In genomic region chr3:82461049-82461889, GRCh38 we compare ENCODE assay signal across 22 cellular contexts.
"Had no signal": no experiment of that assay in that cellular context is flagged by ENCODE, and none has a peak within 500 bp of the region (broad histone marks: within the 10 kb centered on the region; RNA-seq: fewer than 3 reads in every experiment).

No MANE protein-coding gene starts in this region.

- H3K36me3 Mint-ChIP-seq: activated CD8-positive, alpha-beta memory T cell treated with anti-CD3 and anti-CD28 coated beads, Interleukin-2, amount 10 ng/mL, durations not matched to agents 7 days and 5 days; activated naive CD4-positive, alpha-beta T cell treated with anti-CD3 and anti-CD28 coated beads, Interleukin-2, amount 50 U/mL, for 24 hours; brain; mesothelial cell of epicardium; stimulated activated memory B cell treated with anti-CD40 and anti-IgM and Interleukin-4, amounts not matched to agents 10 μg/mL and 1 μg/mL and 100 μg/mL, for 72 hours had no signal

- DNase-seq: activated CD4-positive, alpha-beta memory T cell treated with anti-CD3 and anti-CD28 coated beads, Interleukin-2, amount 10 ng/mL, durations not matched to agents 7 days and 5 days; activated CD4-positive, alpha-beta T cell treated with anti-CD3 and anti-CD28 coated beads for 48 hours; activated CD8-positive, alpha-beta memory T cell treated with anti-CD3 and anti-CD28 coated beads, Interleukin-2, amount 10 ng/mL, durations not matched to agents 7 days and 5 days; activated gamma-delta T cell; aorta; heart left ventricle; left lung; occipital lobe; posterior cingulate gyrus; sigmoid colon; stimulated activated CD4-positive, alpha-beta T cell treated with anti-CD3 and anti-CD28 coated beads, Interleukin-15, amount 100 ng/mL, for 24 hours; stomach; transverse colon; uterus had no signal

- H3K9me3 Mint-ChIP-seq: activated CD4-positive, alpha-beta memory T cell treated with anti-CD3 and anti-CD28 coated beads, Interleukin-2, amount 10 ng/mL, durations not matched to agents 7 days and 5 days; T-helper 1 cell treated with Interleukin-12 subunit alpha and Interleukin-12 subunit beta and Interleukin-4 antibody, amounts not matched to agents 30 μg/mL and 1 μg/mL, for 36 hours had no signal

- H3K27me3 Mint-ChIP-seq: activated CD4-positive, alpha-beta memory T cell treated with anti-CD3 and anti-CD28 coated beads, Interleukin-2, amount 10 ng/mL, durations not matched to agents 7 days and 5 days; activated CD8-positive, alpha-beta memory T cell treated with anti-CD3 and anti-CD28 coated beads, Interleukin-2, amount 10 ng/mL, durations not matched to agents 7 days and 5 days; activated naive CD4-positive, alpha-beta T cell treated with anti-CD3 and anti-CD28 coated beads, Interleukin-2, amount 50 U/mL, for 24 hours; brain; natural killer cell treated with Interleukin-12 subunit alpha and Interleukin-12 subunit beta and Interleukin-15 and Interleukin-18, amount 100 ng/mL, for 72 hours; stimulated activated memory B cell treated with anti-CD40 and anti-IgM and Interleukin-4, amounts not matched to agents 10 μg/mL and 1 μg/mL and 100 μg/mL, for 72 hours had no signal

- H3K4me3 Mint-ChIP-seq: activated CD4-positive, alpha-beta memory T cell treated with anti-CD3 and anti-CD28 coated beads, Interleukin-2, amount 10 ng/mL, durations not matched to agents 7 days and 5 days; activated CD8-positive, alpha-beta memory T cell treated with anti-CD3 and anti-CD28 coated beads, Interleukin-2, amount 10 ng/mL, durations not matched to agents 7 days and 5 days; activated naive CD4-positive, alpha-beta T cell treated with anti-CD3 and anti-CD28 coated beads, Interleukin-2, amount 50 U/mL, for 24 hours; activated T-helper 1 cell treated with anti-CD3 and anti-CD28 coated beads, Interleukin-12 subunit alpha, Interleukin-12 subunit beta, Interleukin-2, Interleukin-4 antibody, amounts not matched to agents 30 ng/mL and 10 ng/mL and 1 ng/mL, durations not matched to agents 14 hours and 24 hours and 36 hours; brain; mesothelial cell of epicardium; natural killer cell treated with Interleukin-12 subunit alpha and Interleukin-12 subunit beta and Interleukin-15 and Interleukin-18, amount 100 ng/mL, for 72 hours; stimulated activated memory B cell treated with anti-CD40 and anti-IgM and Interleukin-4, amounts not matched to agents 10 μg/mL and 1 μg/mL and 100 μg/mL, for 72 hours; T-helper 1 cell treated with Interleukin-12 subunit alpha and Interleukin-12 subunit beta and Interleukin-4 antibody, amounts not matched to agents 30 μg/mL and 1 μg/mL, for 36 hours had no signal

- H3K27ac Mint-ChIP-seq: activated CD4-positive, alpha-beta memory T cell treated with anti-CD3 and anti-CD28 coated beads, Interleukin-2, amount 10 ng/mL, durations not matched to agents 7 days and 5 days; activated CD8-positive, alpha-beta memory T cell treated with anti-CD3 and anti-CD28 coated beads, Interleukin-2, amount 10 ng/mL, durations not matched to agents 7 days and 5 days; activated naive CD4-positive, alpha-beta T cell treated with anti-CD3 and anti-CD28 coated beads, Interleukin-2, amount 50 U/mL, for 24 hours; activated T-helper 1 cell treated with anti-CD3 and anti-CD28 coated beads, Interleukin-12 subunit alpha, Interleukin-12 subunit beta, Interleukin-2, Interleukin-4 antibody, amounts not matched to agents 30 ng/mL and 10 ng/mL and 1 ng/mL, durations not matched to agents 14 hours and 24 hours and 36 hours; brain; mesothelial cell of epicardium; natural killer cell treated with Interleukin-12 subunit alpha and Interleukin-12 subunit beta and Interleukin-15 and Interleukin-18, amount 100 ng/mL, for 72 hours; stimulated activated memory B cell treated with anti-CD40 and anti-IgM and Interleukin-4, amounts not matched to agents 10 μg/mL and 1 μg/mL and 100 μg/mL, for 72 hours; T-helper 1 cell treated with Interleukin-12 subunit alpha and Interleukin-12 subunit beta and Interleukin-4 antibody, amounts not matched to agents 30 μg/mL and 1 μg/mL, for 36 hours had no signal

- H3K4me1 Mint-ChIP-seq: activated CD4-positive, alpha-beta memory T cell treated with anti-CD3 and anti-CD28 coated beads, Interleukin-2, amount 10 ng/mL, durations not matched to agents 7 days and 5 days; activated CD8-positive, alpha-beta memory T cell treated with anti-CD3 and anti-CD28 coated beads, Interleukin-2, amount 10 ng/mL, durations not matched to agents 7 days and 5 days; activated naive CD4-positive, alpha-beta T cell treated with anti-CD3 and anti-CD28 coated beads, Interleukin-2, amount 50 U/mL, for 24 hours; stimulated activated memory B cell treated with anti-CD40 and anti-IgM and Interleukin-4, amounts not matched to agents 10 μg/mL and 1 μg/mL and 100 μg/mL, for 72 hours had no signal

- H3K4me3 ChIP-seq: heart left ventricle, left lung, sigmoid colon, smooth muscle cell, stomach, transverse colon, uterus had no signal
